Comparison of ENCODE assay signal across 6 cellular contexts in genomic region chr17:75854881-75855309, GRCh38. TPM values are rescaled to one million over a fixed set of nuclear protein-coding genes. Genes with fewer than 3 reads are reported as not detected.
DNase-seq lines count a peak whose midpoint lies in the region; ATAC-seq and TF ChIP-seq lines count a peak whose summit lies in the region.

No MANE protein-coding gene starts in this region.

- TF ChIP-seq CTCF in BE2C (IDR thresholded peaks at IDR 0.05; ENCODE audit: low read depth, low read length) (no peak), RWPE2 (IDR thresholded peaks at IDR 0.05; ENCODE audit: poor library complexity, severe bottlenecking) (no peak)

- DNase-seq in BE2C (no peak), RWPE2 (ENCODE audit: low spot score) (no peak), left lobe of liver (ENCODE audit: low spot score) (no peak), NCI-H2029 (lab: John Stamatoyannopoulos, UW) (no peak), kidney tubule cell (ENCODE audit: low spot score) (no peak)

- H3K4me3 ChIP-seq in BE2C (ENCODE audit: low read depth, low read length) (peak overlapping the region; percentile 59), RWPE2 (ENCODE audit: severe bottlenecking) (peak overlapping the region; percentile 62)

- H3K9me3 ChIP-seq in BE2C (no peaks in the 10 kb centered on the region), RWPE2 (ENCODE audit: severe bottlenecking) (no peaks in the 10 kb centered on the region)

- ATAC-seq in RWPE2 (ENCODE audit: low read depth), result no peak
- ATAC-seq in left lobe of liver, result peak; percentile 2
- ATAC-seq in HG02884 (IDR thresholded peaks at IDR 0.05; ENCODE audit: unreplicated experiment), result no peak

- H3K27ac ChIP-seq in RWPE2 (ENCODE audit: poor library complexity, severe bottlenecking), result peak overlapping the region; percentile 69

- 0 out of 2 replicates have a peak, but pooled peaks cover 3% of the 10 kb centered on the region for H3K36me3 ChIP-seq in BE2C
- H3K36me3 ChIP-seq in RWPE2 (ENCODE audit: low read depth), result peaks cover 33% of the 10 kb centered on the region

- H3K27me3 ChIP-seq in BE2C (no peaks in the 10 kb centered on the region), RWPE2 (ENCODE audit: insufficient read depth, poor library complexity, severe bottlenecking) (no peaks in the 10 kb centered on the region)

- H3K4me1 ChIP-seq in BE2C (peaks cover 5% of the 10 kb centered on the region), RWPE2 (ENCODE audit: insufficient read depth, poor library complexity, severe bottlenecking) (peaks cover 16% of the 10 kb centered on the region)

RNA-seq across cellular contexts. Expression of gene WBP2, which starts 0.2 kb away (rescaled TPM):
- 228 TPM for polyA plus RNA-seq in BE2C (2012; ENCODE audit: insufficient read depth, insufficient read length, low read depth)
- 68.3 TPM for total RNA-seq in left lobe of liver

RNA-seq across cellular contexts. Expression of gene UNC13D, which starts 10.7 kb away (rescaled TPM):
- 23.0 TPM for polyA plus RNA-seq in BE2C (2012; ENCODE audit: insufficient read depth, insufficient read length, low read depth)
- total RNA-seq in left lobe of liver, result 10.8 TPM

RNA-seq across cellular contexts. Expression of gene TRIM47, which starts 23.5 kb away (rescaled TPM):
- polyA plus RNA-seq in BE2C (2012; ENCODE audit: insufficient read depth, insufficient read length, low read depth), result 35.9 TPM
- 24.3 TPM for total RNA-seq in left lobe of liver

RNA-seq across cellular contexts. Expression of gene TRIM65, which starts 41.9 kb away (rescaled TPM):
- 34.1 TPM for polyA plus RNA-seq in BE2C (2012; ENCODE audit: insufficient read depth, insufficient read length, low read depth)
- total RNA-seq in left lobe of liver, result 9.8 TPM

RNA-seq across cellular contexts. Expression of gene MRPL38, which starts 49.8 kb away (rescaled TPM):
- polyA plus RNA-seq in BE2C (2012; ENCODE audit: insufficient read depth, insufficient read length, low read depth), result 342 TPM
- 82.4 TPM for total RNA-seq in left lobe of liver
